In genomic region chr5:34656700-34657549, GRCh38 we compare ENCODE assay signal across 1 cellular context.
TF ChIP-seq lines count a peak whose summit lies in the region.

No MANE protein-coding gene starts in this region.

TF ChIP-seq in H1, 55 proteins besides CTCF, POLR2A, EP300 and RAD21 (continued from another document):
- TF ChIP-seq CHD7 (IDR thresholded peaks at IDR 0.05; ENCODE audit: insufficient replicate concordance, low read length) = no peak
- TF ChIP-seq ATF3 (IDR thresholded peaks at IDR 0.05; ENCODE audit: insufficient read depth, low read depth, low read length) = no peak
- peak; percentile 15 for TF ChIP-seq ASH2L (IDR thresholded peaks at IDR 0.05; ENCODE audit: low read length)
- TF ChIP-seq CREB1 (IDR thresholded peaks at IDR 0.05) = no peak
- TF ChIP-seq JUND (IDR thresholded peaks at IDR 0.05; ENCODE audit: low read length) = no peak
- no peak for TF ChIP-seq SIN3A (conservative IDR thresholded peaks at IDR 0.05 in 1 of 2, IDR thresholded peaks at IDR 0.05 in 1 of 2; ENCODE audit: low read depth in 1 of 2, low read length in 2 of 2)
